Comparison of ENCODE assay signal across 24 cellular contexts in the genomic region with DNA sequence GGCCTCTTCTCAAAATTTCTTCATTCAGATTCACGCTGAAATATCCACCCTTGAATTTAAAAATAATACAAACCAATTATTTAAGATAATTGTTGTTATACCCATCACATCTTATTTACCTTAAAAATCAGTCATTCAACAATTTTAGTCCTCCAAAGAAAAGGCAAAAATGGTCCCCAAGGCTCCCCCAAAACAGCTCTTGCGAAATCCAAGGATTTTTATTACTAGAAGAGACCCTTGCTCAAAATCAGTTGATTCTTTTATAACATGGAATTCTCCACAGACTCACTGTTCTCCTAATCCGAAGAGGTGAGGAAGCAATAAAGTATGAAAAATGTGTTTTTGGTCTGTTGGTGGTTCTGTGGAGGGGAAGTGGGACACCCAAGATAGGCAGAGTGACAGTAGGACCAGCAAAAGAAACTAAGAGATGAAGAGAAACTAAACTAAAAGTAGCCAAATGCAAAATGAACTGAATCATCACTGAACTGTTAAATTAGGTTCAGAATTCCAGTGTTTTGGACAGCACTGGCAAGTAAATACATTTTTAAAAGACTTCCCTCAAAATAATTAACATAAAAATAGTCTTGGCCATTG. TPM values are rescaled to one million over a fixed set of nuclear protein-coding genes. Genes with fewer than 3 reads are reported as not detected.
"Had no signal": no experiment of that assay in that cellular context is flagged by ENCODE, and none has a peak within 500 bp of the region (broad histone marks: within the 10 kb centered on the region; RNA-seq: fewer than 3 reads in every experiment).

No MANE protein-coding gene starts in this region.

- H3K27me3 ChIP-seq: foreskin keratinocyte, left lung, sigmoid colon, uterus had no signal

- ATAC-seq: activated naive CD4-positive, alpha-beta T cell treated with anti-CD3 and anti-CD28 coated beads, Interleukin-2, amount 50 U/mL, for 72 hours; foreskin keratinocyte; left lung; natural killer cell; stimulated activated memory B cell treated with anti-CD40 and anti-IgM and Interleukin-4, amounts not matched to agents 10 μg/mL and 1 μg/mL and 100 μg/mL, for 72 hours had no signal

- FAIRE-seq: endometrium had no signal

- H3K27ac ChIP-seq: foreskin keratinocyte, left lung, sigmoid colon, uterus had no signal

- H3K9me3 ChIP-seq: left lung, sigmoid colon, uterus had no signal

- H3K36me3 ChIP-seq: uterus had no signal

- H3K4me3 ChIP-seq: left lung, sigmoid colon, smooth muscle cell, uterus had no signal

- H3K4me2 ChIP-seq: smooth muscle cell had no signal

- H3K4me1 ChIP-seq: foreskin keratinocyte, left lung, sigmoid colon, uterus had no signal

- DNase-seq: activated CD4-positive, alpha-beta memory T cell treated with anti-CD3 and anti-CD28 coated beads for 36 hours; activated CD4-positive, alpha-beta T cell treated with anti-CD3 and anti-CD28 coated beads for 48 hours; activated gamma-delta T cell; aorta; effector CD4-positive, alpha-beta T cell; erythroblast; foreskin keratinocyte; glutamatergic neuron; hippocampal formation; kidney glomerular epithelial cell; left lung; mammary epithelial cell; midbrain; natural killer cell; retina; sigmoid colon; stimulated activated CD4-positive, alpha-beta T cell treated with anti-CD3 and anti-CD28 coated beads, Interleukin-15, amount 100 ng/mL, for 24 hours; trophoblast cell; uterus had no signal

RNA-seq across cellular contexts. Expression of a gene that starts 19.1 kb away (rescaled TPM):
- total RNA-seq: osteocyte had no signal
- polyA plus RNA-seq: smooth muscle cell had no signal
